12 cellular contexts compared by ENCODE assay signal in the genomic region with DNA sequence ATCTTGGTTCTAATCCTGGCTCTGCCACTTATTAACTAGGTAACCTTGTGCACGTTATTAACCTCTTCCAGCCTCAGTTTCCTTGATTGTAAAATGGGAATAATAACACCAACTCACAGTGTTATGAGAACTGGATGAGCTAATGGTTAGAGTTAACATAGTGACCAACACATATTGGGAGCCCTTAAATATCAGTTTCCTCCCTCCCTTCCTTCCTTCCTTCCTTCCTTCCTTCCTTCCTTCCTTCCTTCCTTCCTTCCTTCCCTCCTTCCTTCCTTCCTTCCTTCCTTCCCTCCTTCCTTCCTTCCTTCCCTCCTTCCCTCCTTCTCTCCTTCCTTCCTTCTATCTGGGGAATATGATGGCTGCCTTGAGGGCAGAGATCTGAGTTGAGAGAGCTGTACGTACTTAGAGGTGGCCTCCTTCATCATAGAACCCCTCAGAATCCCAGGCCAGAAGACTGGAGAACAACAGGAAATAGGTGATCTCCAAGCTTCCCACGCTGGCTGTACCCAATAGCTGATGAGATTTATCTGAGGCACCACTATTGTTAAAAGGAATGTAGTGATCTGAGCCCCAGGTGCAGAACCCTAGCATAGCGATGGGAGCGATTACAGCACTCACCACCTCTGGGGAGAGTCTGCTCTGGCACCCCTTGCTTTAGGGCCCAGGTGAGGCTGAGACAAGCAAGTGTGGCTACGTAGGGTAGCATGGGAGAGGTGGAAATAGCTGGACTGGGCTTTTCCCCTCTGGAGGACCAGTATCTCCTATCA. TPM values are rescaled to one million over a fixed set of nuclear protein-coding genes. Genes with fewer than 3 reads are reported as not detected.
DNase-seq lines count a peak whose midpoint lies in the region; ATAC-seq and TF ChIP-seq lines count a peak whose summit lies in the region.
"Had no signal": no experiment of that assay in that cellular context is flagged by ENCODE, and none has a peak within 500 bp of the region (broad histone marks: within the 10 kb centered on the region; RNA-seq: fewer than 3 reads in every experiment).

No MANE protein-coding gene starts in this region.

- H3K9me3 Mint-ChIP-seq in activated naive CD4-positive, alpha-beta T cell treated with anti-CD3 and anti-CD28 coated beads, Interleukin-2, amount 10 ng/mL, durations not matched to agents 7 days and 5 days: no peaks in the 10 kb centered on the region

- H3K4me3 Mint-ChIP-seq in activated naive CD4-positive, alpha-beta T cell treated with anti-CD3 and anti-CD28 coated beads, Interleukin-2, amount 10 ng/mL, durations not matched to agents 7 days and 5 days: no peak overlapping the region

- WGBS in body of pancreas, 2 donors: 70 to 75% methylated on average over 6 of the region's 6 CpGs
- WGBS in thyroid gland, 2 donors: 78 to 93% methylated on average over 5 to 6 of the region's 6 CpGs

- TF ChIP-seq CTCF in body of pancreas (IDR thresholded peaks at IDR 0.05) (no peak), mucosa of descending colon (IDR thresholded peaks at IDR 0.05) (no peak), thyroid gland (IDR thresholded peaks at IDR 0.05) (no peak)

- ATAC-seq in body of pancreas (no peak), mucosa of descending colon (no peak), HG03571 (IDR thresholded peaks at IDR 0.05; ENCODE audit: unreplicated experiment) (no peak)

- H3K27me3 Mint-ChIP-seq in activated naive CD4-positive, alpha-beta T cell treated with anti-CD3 and anti-CD28 coated beads, Interleukin-2, amount 10 ng/mL, durations not matched to agents 7 days and 5 days: peaks cover 25% of the 10 kb centered on the region

- H3K27me3 ChIP-seq in body of pancreas (no peaks in the 10 kb centered on the region), thyroid gland (no peaks in the 10 kb centered on the region)

- peaks cover 51% of the 10 kb centered on the region for H3K4me1 ChIP-seq in body of pancreas
- H3K4me1 ChIP-seq in mucosa of descending colon (ENCODE audit: low read depth): peaks cover 10% of the 10 kb centered on the region
- H3K4me1 ChIP-seq in thyroid gland: peaks cover 50 to 95% of the 10 kb centered on the region in 2 donors

- CTCF ChIA-PET in activated naive CD4-positive, alpha-beta T cell treated with anti-CD3 and anti-CD28 coated beads, Interleukin-2, amount 10 ng/mL, durations not matched to agents 7 days and 5 days (lab: Charles Lee): interaction anchor here (0.6 to 15.0 kb wide), 9 partner anchors 10 to 176 kb away, joined by 3 to 271 read pairs (median 4); no protein-coding TSS in a partner anchor

- intact Hi-C loops in body of pancreas (cut with DNase I) (loop anchor here (10.0 kb wide), 1 partner anchor 94 kb away; the partner anchor contains the start of gene IGFBP4), mucosa of descending colon (cut with DNase I, micrococcal nuclease) (loop anchor here in 1 of 2 donors (10.0 kb wide), 1 partner anchor 94 kb away; the partner anchor contains the start of gene IGFBP4), thyroid gland (cut with DNase I) (no loop called here)

- peak overlapping the region; percentile 55 to 88 (median 74) for H3K27ac ChIP-seq in body of pancreas
- H3K27ac ChIP-seq in thyroid gland: peak overlapping the region; percentile 94 to 99 (median 99)

- H3K36me3 ChIP-seq in body of pancreas (replicated peaks in 1 of 2; ENCODE audit: insufficient read depth in 1 of 2, low read depth in 2 of 2) (no peaks in the 10 kb centered on the region), mucosa of descending colon (ENCODE audit: low read depth) (no peaks in the 10 kb centered on the region), thyroid gland (no peaks in the 10 kb centered on the region)

- H3K4me3 ChIP-seq in body of pancreas (no peak overlapping the region), mucosa of descending colon (no peak overlapping the region), thyroid gland (replicated peaks in 1 of 3) (no peak overlapping the region)

- H3K9me3 ChIP-seq in body of pancreas (no peaks in the 10 kb centered on the region), mucosa of descending colon (no peaks in the 10 kb centered on the region), thyroid gland (no peaks in the 10 kb centered on the region)

- no peak for TF ChIP-seq POLR2A in body of pancreas (IDR thresholded peaks at IDR 0.05)
- TF ChIP-seq POLR2A in thyroid gland (IDR thresholded peaks at IDR 0.05): no peak

- H3K36me3 Mint-ChIP-seq in activated naive CD4-positive, alpha-beta T cell treated with anti-CD3 and anti-CD28 coated beads, Interleukin-2, amount 10 ng/mL, durations not matched to agents 7 days and 5 days: peaks cover 9% of the 10 kb centered on the region

- DNase-seq in activated naive CD4-positive, alpha-beta T cell treated with anti-CD3 and anti-CD28 coated beads, Interleukin-2, amount 10 ng/mL, durations not matched to agents 7 days and 5 days: peak; percentile 20
- no peak for DNase-seq in activated naive CD4-positive, alpha-beta T cell treated with Interleukin-2 at 50 U/mL for 16 hours
- no peak for DNase-seq in body of pancreas
- peak in 2 of 3 donors; percentile 10 to 18 for DNase-seq in mucosa of descending colon
- DNase-seq in thyroid gland: no peak
- no peak for DNase-seq in AG08396 (ENCODE audit: low spot score)
- DNase-seq in cerebellum (ENCODE audit: low spot score): no peak
- DNase-seq: activated T-cell treated with anti-CD3 and anti-CD28 coated beads for 4 hours, NCI-H69 had no signal

- H3K27ac Mint-ChIP-seq in activated naive CD4-positive, alpha-beta T cell treated with anti-CD3 and anti-CD28 coated beads, Interleukin-2, amount 10 ng/mL, durations not matched to agents 7 days and 5 days: peak overlapping the region; percentile 97

- peaks cover 98% of the 10 kb centered on the region for H3K4me1 Mint-ChIP-seq in activated naive CD4-positive, alpha-beta T cell treated with anti-CD3 and anti-CD28 coated beads, Interleukin-2, amount 10 ng/mL, durations not matched to agents 7 days and 5 days

RNA-seq across cellular contexts. Expression of gene CCR7, which starts 26.2 kb away (rescaled TPM):
- total RNA-seq in body of pancreas (under 1 TPM in 1 of 2 donors, not detected in 1; 0.26 TPM), mucosa of descending colon (1 to 10 TPM in 1 of 3 donors, under 1 TPM in 2; 0.44 to 3.2 (median 0.87) TPM), thyroid gland (1 to 10 TPM in 1 of 4 donors, under 1 TPM in 2, not detected in 1; 0.27 to 1.6 (median 0.93) TPM), cerebellum (not detected)
- total RNA-seq: LHCN-M2, pulmonary artery endothelial cell had no signal

RNA-seq across cellular contexts. Expression of gene TNS4, which starts 37.7 kb away (rescaled TPM):
- total RNA-seq in body of pancreas (not detected), mucosa of descending colon (10 to 100 TPM in 1 of 3 donors, 1 to 10 TPM in 2; 3.0 to 13.1 (median 3.3) TPM), thyroid gland (10 to 100 TPM in 2 of 4 donors, 1 to 10 TPM in 2; 5.4 to 24.7 (median 16.2) TPM), cerebellum (not detected)
- total RNA-seq: LHCN-M2, pulmonary artery endothelial cell had no signal

Comparison
In these comparisons a context has a peak if more than half of its experiments do, and no peak if none do; other contexts are left out.
1. DNase-seq: peak in activated naive CD4-positive, alpha-beta T cell treated with anti-CD3 and anti-CD28 coated beads, Interleukin-2, amount 10 ng/mL, durations not matched to agents 7 days and 5 days (single experiment) and mucosa of descending colon (2 of 3); none in activated naive CD4-positive, alpha-beta T cell treated with Interleukin-2 at 50 U/mL for 16 hours (single experiment), body of pancreas (0 of 4), thyroid gland (0 of 2), AG08396 (single experiment) and cerebellum (single experiment).